In genomic region chr1:29426701-29427279, GRCh38 we compare ENCODE assay signal across 23 cellular contexts.
DNase-seq lines count a peak whose midpoint lies in the region; ATAC-seq and TF ChIP-seq lines count a peak whose summit lies in the region.
"Had no signal": no experiment of that assay in that cellular context is flagged by ENCODE, and none has a peak within 500 bp of the region (broad histone marks: within the 10 kb centered on the region; RNA-seq: fewer than 3 reads in every experiment).

No MANE protein-coding gene starts in this region.

- no peaks in the 10 kb centered on the region for H3K36me3 ChIP-seq in sigmoid colon
- H3K36me3 ChIP-seq: gastroesophageal sphincter, Peyer's patch had no signal

- no peaks in the 10 kb centered on the region for H3K4me1 Mint-ChIP-seq in activated T-cell treated with anti-CD3 and anti-CD28 coated beads, Interleukin-2, amount 50 U/mL, for 72 hours (ENCODE audit: low read depth)
- H3K4me1 Mint-ChIP-seq: CD4-positive, alpha-beta memory T cell; naive thymus-derived CD4-positive, alpha-beta T cell; stimulated activated naive B cell treated with anti-CD40 and anti-IgM and Interleukin-4, amounts not matched to agents 10 μg/mL and 1 μg/mL and 100 μg/mL, for 72 hours had no signal

- no peaks in the 10 kb centered on the region for H3K4me1 ChIP-seq in sigmoid colon
- H3K4me1 ChIP-seq: gastroesophageal sphincter, Peyer's patch had no signal

- peaks cover 0 to 6% (median 3%) of the 10 kb centered on the region in 4 donors for H3K9me3 ChIP-seq in sigmoid colon
- H3K9me3 ChIP-seq: Peyer's patch had no signal

- H3K27ac ChIP-seq in sigmoid colon = no peak overlapping the region
- no peak overlapping the region for H3K27ac ChIP-seq in RWPE1
- H3K27ac ChIP-seq: epithelial cell of prostate, gastroesophageal sphincter, KMS-11, Peyer's patch had no signal

- no peak overlapping the region for H3K4me3 Mint-ChIP-seq in activated T-cell treated with anti-CD3 and anti-CD28 coated beads, Interleukin-2, amount 50 U/mL, for 72 hours
- H3K4me3 Mint-ChIP-seq: activated naive CD4-positive, alpha-beta T cell treated with anti-CD3 and anti-CD28 coated beads for 36 hours; CD4-positive, alpha-beta memory T cell; naive thymus-derived CD4-positive, alpha-beta T cell; stimulated activated naive B cell treated with anti-CD40 and anti-IgM and Interleukin-4, amounts not matched to agents 10 μg/mL and 1 μg/mL and 100 μg/mL, for 72 hours; T-helper 1 cell treated with Interleukin-12 subunit alpha and Interleukin-12 subunit beta and Interleukin-4 antibody, amounts not matched to agents 30 μg/mL and 1 μg/mL, for 36 hours had no signal

- H3K4me3 ChIP-seq in sigmoid colon = no peak overlapping the region
- H3K4me3 ChIP-seq: gastroesophageal sphincter, Peyer's patch had no signal

- intact Hi-C loops in sigmoid colon (cut with DNase I) = no loop called here

- TF ChIP-seq EP300 in sigmoid colon (IDR thresholded peaks at IDR 0.05) = no peak

- peaks cover 1 to 11% of the 10 kb centered on the region in 2 donors for H3K9me3 Mint-ChIP-seq in activated T-cell treated with anti-CD3 and anti-CD28 coated beads, Interleukin-2, amount 50 U/mL, for 72 hours

- H3K27me3 Mint-ChIP-seq in activated T-cell treated with anti-CD3 and anti-CD28 coated beads, Interleukin-2, amount 50 U/mL, for 72 hours (ENCODE audit: low read depth) = no peaks in the 10 kb centered on the region
- H3K27me3 Mint-ChIP-seq: progenitor cell of endocrine pancreas had no signal

- H3K27me3 ChIP-seq in sigmoid colon = no peaks in the 10 kb centered on the region
- H3K27me3 ChIP-seq: Peyer's patch had no signal

- TF ChIP-seq CTCF in sigmoid colon (IDR thresholded peaks at IDR 0.05) (no peak), RWPE1 (conservative IDR thresholded peaks at IDR 0.05; ENCODE audit: low read depth) (no peak)

- H3K27ac Mint-ChIP-seq in activated T-cell treated with anti-CD3 and anti-CD28 coated beads, Interleukin-2, amount 50 U/mL, for 72 hours = no peak overlapping the region
- H3K27ac Mint-ChIP-seq: activated naive CD4-positive, alpha-beta T cell treated with anti-CD3 and anti-CD28 coated beads for 36 hours; CD4-positive, alpha-beta memory T cell; naive thymus-derived CD4-positive, alpha-beta T cell; progenitor cell of endocrine pancreas; stimulated activated naive B cell treated with anti-CD40 and anti-IgM and Interleukin-4, amounts not matched to agents 10 μg/mL and 1 μg/mL and 100 μg/mL, for 72 hours; T-helper 1 cell treated with Interleukin-12 subunit alpha and Interleukin-12 subunit beta and Interleukin-4 antibody, amounts not matched to agents 30 μg/mL and 1 μg/mL, for 36 hours had no signal

- ATAC-seq in activated T-cell treated with anti-CD3 and anti-CD28 coated beads, Interleukin-2, amount 50 U/mL, for 72 hours (replicated peaks in 1 of 2) = no peak
- ATAC-seq: gastroesophageal sphincter; naive thymus-derived CD4-positive, alpha-beta T cell; stimulated activated naive B cell treated with anti-CD40 and anti-IgM and Interleukin-4, amounts not matched to agents 10 μg/mL and 1 μg/mL and 100 μg/mL, for 72 hours had no signal

- WGBS in sigmoid colon, 2 donors = 83 to 90% methylated on average over 7 of the region's 7 CpGs

- peak; percentile 14 for DNase-seq in NCI-H748 (lab: John Stamatoyannopoulos, UW; ENCODE audit: unreplicated experiment)
- no peak for DNase-seq in NCI-H748 treated with DMSO at 0.1 percent for 48 hours (lab: John Stamatoyannopoulos, UW)
- DNase-seq in NCI-H2029 (lab: John Stamatoyannopoulos, UW) = peak; percentile 63
- DNase-seq in RPMI8226 = peak; percentile 18
- DNase-seq in sigmoid colon = peak; percentile 40
- no peak for DNase-seq in SKM-1 (lab: John Stamatoyannopoulos, UW; ENCODE audit: unreplicated experiment)
- DNase-seq in RWPE1 (ENCODE audit: low spot score) = no peak
- DNase-seq in activated T-cell treated with anti-CD3 and anti-CD28 coated beads, Interleukin-2, amount 50 U/mL, for 72 hours = no peak
- DNase-seq: ACHN; activated CD8-positive, alpha-beta memory T cell treated with anti-CD3 and anti-CD28 coated beads, Interleukin-2, amount 50 U/mL, for 4 hours; activated naive CD4-positive, alpha-beta T cell treated with anti-CD3 and anti-CD28 coated beads for 36 hours; CD4-positive, alpha-beta memory T cell; cortex of kidney; GF-D8; naive thymus-derived CD4-positive, alpha-beta T cell; NCI-H446; Peyer's patch; stimulated activated naive B cell treated with anti-CD40 and anti-IgM and Interleukin-4, amounts not matched to agents 10 μg/mL and 1 μg/mL and 100 μg/mL, for 72 hours had no signal

- peaks cover 1% of the 10 kb centered on the region in 2 donors for H3K36me3 Mint-ChIP-seq in activated T-cell treated with anti-CD3 and anti-CD28 coated beads, Interleukin-2, amount 50 U/mL, for 72 hours (ENCODE audit: insufficient read depth in 2 of 2)
- H3K36me3 Mint-ChIP-seq: CD4-positive, alpha-beta memory T cell had no signal

- POLR2A ChIA-PET in RWPE1 (lab: Yijun Ruan, JAX; ENCODE audit: low non-redundant PET) = interaction anchor here (0.7 kb wide), 1 partner anchor 41 kb away, joined by 3 read pairs; no protein-coding TSS in a partner anchor

- CTCF ChIA-PET in RWPE1 (lab: Yijun Ruan, JAX) = interaction anchor here (0.6 kb wide), 1 partner anchor 808 kb away, joined by 3 read pairs; no protein-coding TSS in a partner anchor

- TF ChIP-seq POLR2A in sigmoid colon (IDR thresholded peaks at IDR 0.05) = no peak

Comparison
In these comparisons a context has a peak if more than half of its experiments do, and no peak if none do; other contexts are left out.
1. DNase-seq: peak in NCI-H748 (single experiment), NCI-H2029 (single experiment), RPMI8226 (single experiment) and sigmoid colon (single experiment); none in NCI-H748 treated with DMSO at 0.1 percent for 48 hours (single experiment), SKM-1 (single experiment), RWPE1 (single experiment) and activated T-cell treated with anti-CD3 and anti-CD28 coated beads, Interleukin-2, amount 50 U/mL, for 72 hours (0 of 2).